ENCODE assay signal across 17 cellular contexts in genomic region chr11:32396991-32397390, GRCh38. TPM values are rescaled to one million over a fixed set of nuclear protein-coding genes. Genes with fewer than 3 reads are reported as not detected.
DNase-seq lines count a peak whose midpoint lies in the region; ATAC-seq and TF ChIP-seq lines count a peak whose summit lies in the region.
"Had no signal": no experiment of that assay in that cellular context is flagged by ENCODE, and none has a peak within 500 bp of the region (broad histone marks: within the 10 kb centered on the region; RNA-seq: fewer than 3 reads in every experiment).

No MANE protein-coding gene starts in this region.

- H4K20me1 ChIP-seq in BLaER1 treated with 17β-estradiol and CSF1 and Interleukin-3, amounts not matched to agents 10 nM and 100 nM = no peaks in the 10 kb centered on the region

- no peak overlapping the region for H3K4me3 Mint-ChIP-seq in activated CD8-positive, alpha-beta T cell treated with anti-CD3 and anti-CD28 coated beads, Interleukin-2, amount 10 ng/mL, durations not matched to agents 7 days and 5 days
- H3K4me3 Mint-ChIP-seq in Calu3 (ENCODE audit: low read depth, unreplicated experiment) = no peak overlapping the region
- H3K4me3 Mint-ChIP-seq: CD4-positive, alpha-beta memory T cell had no signal

- H3K27me3 Mint-ChIP-seq in activated CD8-positive, alpha-beta T cell treated with anti-CD3 and anti-CD28 coated beads, Interleukin-2, amount 10 ng/mL, durations not matched to agents 7 days and 5 days (ENCODE audit: low read depth) = peaks cover 9% of the 10 kb centered on the region
- H3K27me3 Mint-ChIP-seq in Calu3 (ENCODE audit: unreplicated experiment) = peaks cover 90% of the 10 kb centered on the region

- CTCF ChIA-PET in activated CD8-positive, alpha-beta T cell treated with anti-CD3 and anti-CD28 coated beads, Interleukin-2, amount 10 ng/mL, durations not matched to agents 7 days and 5 days (lab: Charles Lee) = no interaction called here
- CTCF ChIA-PET in Calu3 (lab: Charles Lee) = no interaction called here

- no peak for ATAC-seq in activated CD8-positive, alpha-beta T cell treated with anti-CD3 and anti-CD28 coated beads, Interleukin-2, amount 10 ng/mL, durations not matched to agents 7 days and 5 days
- ATAC-seq: HepG2 had no signal

- H3K27ac ChIP-seq in BLaER1 treated with 17β-estradiol and CSF1 and Interleukin-3, amounts not matched to agents 10 nM and 100 nM = 0 out of 22 replicates have a peak overlapping the region, but pooled peaks of 1 of the 11 experiments have one; percentile 52
- H3K27ac ChIP-seq in KOPT-K1 (ENCODE audit: low read depth, low read length, poor library complexity, severe bottlenecking) = peak overlapping the region; percentile 70
- H3K27ac ChIP-seq in brain microvascular endothelial cell = no peak overlapping the region
- H3K27ac ChIP-seq: Peyer's patch had no signal

- in situ Hi-C loops in brain microvascular endothelial cell (cut with HindIII; ENCODE audit: low pct_ligation_motif_present, low sequenced_read_pairs) = no loop called here

- H3K4me2 ChIP-seq in BLaER1 treated with 17β-estradiol and CSF1 and Interleukin-3, amounts not matched to agents 10 nM and 100 nM = peak overlapping the region in 9 of 11 experiments; percentile 47 to 91 (median 83); a peak in 17 of 22 replicates

- H3K4me1 Mint-ChIP-seq in activated CD8-positive, alpha-beta T cell treated with anti-CD3 and anti-CD28 coated beads, Interleukin-2, amount 10 ng/mL, durations not matched to agents 7 days and 5 days (ENCODE audit: low read depth) = peaks cover 5% of the 10 kb centered on the region
- no peaks in the 10 kb centered on the region for H3K4me1 Mint-ChIP-seq in Calu3 (ENCODE audit: low read depth, unreplicated experiment)
- H3K4me1 Mint-ChIP-seq: CD4-positive, alpha-beta memory T cell had no signal

- no peak overlapping the region for H3K9ac ChIP-seq in BLaER1 treated with 17β-estradiol and CSF1 and Interleukin-3, amounts not matched to agents 10 nM and 100 nM

- TF ChIP-seq CTCF in brain microvascular endothelial cell (IDR thresholded peaks at IDR 0.05; ENCODE audit: low read depth, low read length, missing control alignments) = no peak
- no peak for TF ChIP-seq CTCF in Calu3 (IDR thresholded peaks at IDR 0.05; ENCODE audit: unreplicated experiment)

- H3K9me3 ChIP-seq in BLaER1 treated with 17β-estradiol and CSF1 and Interleukin-3, amounts not matched to agents 10 nM and 100 nM (replicated peaks in 1 of 11) = peaks cover 0 to 14% (median 0%) of the 10 kb centered on the region in 11 experiments; a peak in 6 of 22 replicates
- no peaks in the 10 kb centered on the region for H3K9me3 ChIP-seq in KOPT-K1 (ENCODE audit: insufficient read depth, low read length, poor library complexity, severe bottlenecking)

- H3K27ac Mint-ChIP-seq in activated CD8-positive, alpha-beta T cell treated with anti-CD3 and anti-CD28 coated beads, Interleukin-2, amount 10 ng/mL, durations not matched to agents 7 days and 5 days = no peak overlapping the region
- no peak overlapping the region for H3K27ac Mint-ChIP-seq in Calu3 (ENCODE audit: unreplicated experiment)
- H3K27ac Mint-ChIP-seq: CD4-positive, alpha-beta memory T cell had no signal

- intact Hi-C loops in Calu3 (cut with micrococcal nuclease; ENCODE audit: unreplicated experiment) = no loop called here

- no peaks in the 10 kb centered on the region for H3K27me3 ChIP-seq in BLaER1 treated with 17β-estradiol and CSF1 and Interleukin-3, amounts not matched to agents 10 nM and 100 nM
- no peaks in the 10 kb centered on the region for H3K27me3 ChIP-seq in brain microvascular endothelial cell (replicated peaks)
- H3K27me3 ChIP-seq: Peyer's patch had no signal

- no peaks in the 10 kb centered on the region for H3K36me3 Mint-ChIP-seq in activated CD8-positive, alpha-beta T cell treated with anti-CD3 and anti-CD28 coated beads, Interleukin-2, amount 10 ng/mL, durations not matched to agents 7 days and 5 days (ENCODE audit: low read depth)
- no peaks in the 10 kb centered on the region for H3K36me3 Mint-ChIP-seq in Calu3 (ENCODE audit: insufficient read depth, unreplicated experiment)
- H3K36me3 Mint-ChIP-seq: CD4-positive, alpha-beta memory T cell had no signal

- BruUV-seq in Calu3 (replicated peaks; lab: Mats Ljungman, UMichigan) = no TSS peak

- DNase-seq in brain microvascular endothelial cell (peak; percentile 14), renal cortical epithelial cell (ENCODE audit: low read depth) (peak; percentile 7), Calu3 (no peak)
- DNase-seq in stimulated activated CD4-positive, alpha-beta T cell treated with anti-CD3 and anti-CD28 coated beads, Interleukin-1b, Interleukin-23, amount 100 ng/mL, for 48 hours = no peak
- no peak for DNase-seq in activated CD8-positive, alpha-beta T cell treated with anti-CD3 and anti-CD28 coated beads, Interleukin-2, amount 10 ng/mL, durations not matched to agents 7 days and 5 days
- DNase-seq: CD4-positive, alpha-beta memory T cell; Karpas-422; MV-4-11; NCI-H1436; NCI-H2029 treated with DMSO at 0.1 percent for 48 hours; NCI-H510A treated with DMSO at 0.1 percent for 48 hours; Peyer's patch; SHP77 had no signal

- POLR2A ChIA-PET in activated CD8-positive, alpha-beta T cell treated with anti-CD3 and anti-CD28 coated beads, Interleukin-2, amount 10 ng/mL, durations not matched to agents 7 days and 5 days (lab: Charles Lee) = no interaction called here

- H3K36me3 ChIP-seq in BLaER1 treated with 17β-estradiol and CSF1 and Interleukin-3, amounts not matched to agents 10 nM and 100 nM = no peaks in the 10 kb centered on the region
- H3K36me3 ChIP-seq in KOPT-K1 (ENCODE audit: insufficient read depth, low read length) (no peaks in the 10 kb centered on the region; the same call in 1 of the 2 replicates), brain microvascular endothelial cell (replicated peaks) (no peaks in the 10 kb centered on the region)
- H3K36me3 ChIP-seq: Peyer's patch had no signal

- H3K4me1 ChIP-seq in BLaER1 treated with 17β-estradiol and CSF1 and Interleukin-3, amounts not matched to agents 10 nM and 100 nM = peaks cover 9 to 73% (median 65%) of the 10 kb centered on the region in 10 experiments
- H3K4me1 ChIP-seq: Peyer's patch had no signal

- H3K9me3 Mint-ChIP-seq in activated CD8-positive, alpha-beta T cell treated with anti-CD3 and anti-CD28 coated beads, Interleukin-2, amount 10 ng/mL, durations not matched to agents 7 days and 5 days (ENCODE audit: insufficient read depth) = no peaks in the 10 kb centered on the region
- peaks cover 2% of the 10 kb centered on the region for H3K9me3 Mint-ChIP-seq in Calu3 (ENCODE audit: low read depth, unreplicated experiment)

- peak overlapping the region in 3 of 10 experiments; percentile 40 to 58 (median 48); a peak in 4 of 20 replicates for H3K4me3 ChIP-seq in BLaER1 treated with 17β-estradiol and CSF1 and Interleukin-3, amounts not matched to agents 10 nM and 100 nM
- H3K4me3 ChIP-seq in brain microvascular endothelial cell (ENCODE audit: low read depth, low read length) = no peak overlapping the region
- H3K4me3 ChIP-seq: Peyer's patch had no signal

RNA-seq across cellular contexts. Expression of gene WT1, which starts 38.3 kb away (rescaled TPM):
- total RNA-seq in renal cortical epithelial cell (0.17 and 0.40 TPM in 2 replicates), Calu3 (2022) (0.24 TPM in 1 of 2 replicates, not detected in the other)
- not detected for total RNA-seq in activated CD8-positive, alpha-beta T cell treated with anti-CD3 and anti-CD28 coated beads, Interleukin-2, amount 10 ng/mL, durations not matched to agents 7 days and 5 days
- total RNA-seq: CD4-positive, alpha-beta memory T cell; H4; Peyer's patch had no signal

Comparison
In these comparisons a context has a peak if more than half of its experiments do, and no peak if none do; other contexts are left out.
1. DNase-seq: peak in brain microvascular endothelial cell (single experiment) and renal cortical epithelial cell (single experiment); none in stimulated activated CD4-positive, alpha-beta T cell treated with anti-CD3 and anti-CD28 coated beads, Interleukin-1b, Interleukin-23, amount 100 ng/mL, for 48 hours (single experiment), activated CD8-positive, alpha-beta T cell treated with anti-CD3 and anti-CD28 coated beads, Interleukin-2, amount 10 ng/mL, durations not matched to agents 7 days and 5 days (single experiment) and Calu3 (single experiment).